1 cellular context compared by ENCODE assay signal in the genomic region with DNA sequence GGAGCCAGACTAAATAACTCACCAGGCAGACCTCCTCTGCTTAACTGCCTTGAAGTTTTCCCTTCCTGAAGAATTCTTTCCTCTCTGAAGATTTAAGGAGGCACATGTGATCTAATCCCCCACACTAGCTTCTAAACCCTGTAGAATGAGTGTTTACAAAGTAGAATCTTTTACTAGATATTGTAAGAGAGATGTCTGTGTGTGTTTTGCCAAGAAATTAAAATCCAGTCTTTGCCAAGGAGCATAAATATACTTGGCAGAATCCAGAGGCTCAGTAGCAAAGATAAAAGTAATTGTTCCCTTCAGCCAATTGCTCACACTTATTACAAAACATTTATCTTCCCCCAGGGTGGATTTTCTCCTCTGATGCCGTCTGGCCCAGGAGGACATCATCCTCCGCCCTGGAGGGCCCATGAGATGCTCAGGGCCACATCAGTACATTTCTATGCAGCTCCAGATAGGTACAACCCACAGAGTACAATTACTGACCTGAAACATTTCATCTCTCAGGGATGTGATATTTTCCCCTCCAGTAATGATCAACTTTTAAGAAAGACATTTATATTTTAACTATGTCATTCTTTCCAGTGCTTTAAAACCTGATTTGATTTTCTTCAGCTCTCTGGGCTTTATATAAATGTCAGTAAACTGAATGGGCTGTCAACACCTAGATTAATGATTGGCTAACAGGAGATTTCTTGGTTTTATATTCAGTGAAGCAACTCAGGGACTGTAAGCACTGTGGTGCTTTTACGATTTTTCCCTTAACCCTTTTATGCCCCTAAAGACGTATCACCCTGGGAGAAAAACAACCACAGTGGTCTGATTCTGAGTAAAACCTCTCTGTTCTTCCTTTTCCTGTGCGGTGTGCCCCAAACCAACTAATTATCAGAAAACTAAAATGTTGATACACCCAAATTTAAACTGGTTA.
TF ChIP-seq lines count a peak whose summit lies in the region.

No MANE protein-coding gene starts in this region.

TF ChIP-seq in HEK293, 187 proteins besides CTCF, POLR2A, EP300 and RAD21 (continued from another document and continues in another):
- TF ChIP-seq, protein P1, sequence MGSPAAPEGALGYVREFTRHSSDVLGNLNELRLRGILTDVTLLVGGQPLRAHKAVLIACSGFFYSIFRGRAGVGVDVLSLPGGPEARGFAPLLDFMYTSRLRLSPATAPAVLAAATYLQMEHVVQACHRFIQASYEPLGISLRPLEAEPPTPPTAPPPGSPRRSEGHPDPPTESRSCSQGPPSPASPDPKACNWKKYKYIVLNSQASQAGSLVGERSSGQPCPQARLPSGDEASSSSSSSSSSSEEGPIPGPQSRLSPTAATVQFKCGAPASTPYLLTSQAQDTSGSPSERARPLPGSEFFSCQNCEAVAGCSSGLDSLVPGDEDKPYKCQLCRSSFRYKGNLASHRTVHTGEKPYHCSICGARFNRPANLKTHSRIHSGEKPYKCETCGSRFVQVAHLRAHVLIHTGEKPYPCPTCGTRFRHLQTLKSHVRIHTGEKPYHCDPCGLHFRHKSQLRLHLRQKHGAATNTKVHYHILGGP (tag by site-specific recombination; IDR thresholded peaks at IDR 0.05) = no peak
- TF ChIP-seq, protein P2, sequence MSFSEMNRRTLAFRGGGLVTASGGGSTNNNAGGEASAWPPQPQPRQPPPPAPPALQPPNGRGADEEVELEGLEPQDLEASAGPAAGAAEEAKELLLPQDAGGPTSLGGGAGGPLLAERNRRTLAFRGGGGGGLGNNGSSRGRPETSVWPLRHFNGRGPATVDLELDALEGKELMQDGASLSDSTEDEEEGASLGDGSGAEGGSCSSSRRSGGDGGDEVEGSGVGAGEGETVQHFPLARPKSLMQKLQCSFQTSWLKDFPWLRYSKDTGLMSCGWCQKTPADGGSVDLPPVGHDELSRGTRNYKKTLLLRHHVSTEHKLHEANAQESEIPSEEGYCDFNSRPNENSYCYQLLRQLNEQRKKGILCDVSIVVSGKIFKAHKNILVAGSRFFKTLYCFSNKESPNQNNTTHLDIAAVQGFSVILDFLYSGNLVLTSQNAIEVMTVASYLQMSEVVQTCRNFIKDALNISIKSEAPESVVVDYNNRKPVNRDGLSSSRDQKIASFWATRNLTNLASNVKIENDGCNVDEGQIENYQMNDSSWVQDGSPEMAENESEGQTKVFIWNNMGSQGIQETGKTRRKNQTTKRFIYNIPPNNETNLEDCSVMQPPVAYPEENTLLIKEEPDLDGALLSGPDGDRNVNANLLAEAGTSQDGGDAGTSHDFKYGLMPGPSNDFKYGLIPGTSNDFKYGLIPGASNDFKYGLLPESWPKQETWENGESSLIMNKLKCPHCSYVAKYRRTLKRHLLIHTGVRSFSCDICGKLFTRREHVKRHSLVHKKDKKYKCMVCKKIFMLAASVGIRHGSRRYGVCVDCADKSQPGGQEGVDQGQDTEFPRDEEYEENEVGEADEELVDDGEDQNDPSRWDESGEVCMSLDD (tag by site-specific recombination; IDR thresholded peaks at IDR 0.05) = no peak
- TF ChIP-seq GFI1B (tag by site-specific recombination; IDR thresholded peaks at IDR 0.05) = peak; percentile 93
- TF ChIP-seq, protein P3, sequence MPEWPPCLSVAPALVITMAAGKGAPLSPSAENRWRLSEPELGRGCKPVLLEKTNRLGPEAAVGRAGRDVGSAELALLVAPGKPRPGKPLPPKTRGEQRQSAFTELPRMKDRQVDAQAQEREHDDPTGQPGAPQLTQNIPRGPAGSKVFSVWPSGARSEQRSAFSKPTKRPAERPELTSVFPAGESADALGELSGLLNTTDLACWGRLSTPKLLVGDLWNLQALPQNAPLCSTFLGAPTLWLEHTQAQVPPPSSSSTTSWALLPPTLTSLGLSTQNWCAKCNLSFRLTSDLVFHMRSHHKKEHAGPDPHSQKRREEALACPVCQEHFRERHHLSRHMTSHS (tag by site-specific recombination; IDR thresholded peaks at IDR 0.05) = peak; percentile 54; the same call in 1 of the 2 replicates
- no peak for TF ChIP-seq KLF9 (tag by site-specific recombination; IDR thresholded peaks at IDR 0.05; ENCODE audit: low read depth)
- TF ChIP-seq ZSCAN16 (tag by site-specific recombination; IDR thresholded peaks at IDR 0.05) = no peak
- TF ChIP-seq ZNF114 (tag by site-specific recombination; IDR thresholded peaks at IDR 0.05) = no peak
- no peak for TF ChIP-seq ZBTB21 (tag by site-specific recombination; IDR thresholded peaks at IDR 0.05)
- TF ChIP-seq, protein P4, sequence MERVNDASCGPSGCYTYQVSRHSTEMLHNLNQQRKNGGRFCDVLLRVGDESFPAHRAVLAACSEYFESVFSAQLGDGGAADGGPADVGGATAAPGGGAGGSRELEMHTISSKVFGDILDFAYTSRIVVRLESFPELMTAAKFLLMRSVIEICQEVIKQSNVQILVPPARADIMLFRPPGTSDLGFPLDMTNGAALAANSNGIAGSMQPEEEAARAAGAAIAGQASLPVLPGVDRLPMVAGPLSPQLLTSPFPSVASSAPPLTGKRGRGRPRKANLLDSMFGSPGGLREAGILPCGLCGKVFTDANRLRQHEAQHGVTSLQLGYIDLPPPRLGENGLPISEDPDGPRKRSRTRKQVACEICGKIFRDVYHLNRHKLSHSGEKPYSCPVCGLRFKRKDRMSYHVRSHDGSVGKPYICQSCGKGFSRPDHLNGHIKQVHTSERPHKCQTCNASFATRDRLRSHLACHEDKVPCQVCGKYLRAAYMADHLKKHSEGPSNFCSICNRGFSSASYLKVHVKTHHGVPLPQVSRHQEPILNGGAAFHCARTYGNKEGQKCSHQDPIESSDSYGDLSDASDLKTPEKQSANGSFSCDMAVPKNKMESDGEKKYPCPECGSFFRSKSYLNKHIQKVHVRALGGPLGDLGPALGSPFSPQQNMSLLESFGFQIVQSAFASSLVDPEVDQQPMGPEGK (tag by site-specific recombination; IDR thresholded peaks at IDR 0.05) = no peak
- TF ChIP-seq ZXDB (tag by site-specific recombination; IDR thresholded peaks at IDR 0.05) = peak; percentile 39; the same call in 1 of the 2 replicates
- TF ChIP-seq, protein P5, sequence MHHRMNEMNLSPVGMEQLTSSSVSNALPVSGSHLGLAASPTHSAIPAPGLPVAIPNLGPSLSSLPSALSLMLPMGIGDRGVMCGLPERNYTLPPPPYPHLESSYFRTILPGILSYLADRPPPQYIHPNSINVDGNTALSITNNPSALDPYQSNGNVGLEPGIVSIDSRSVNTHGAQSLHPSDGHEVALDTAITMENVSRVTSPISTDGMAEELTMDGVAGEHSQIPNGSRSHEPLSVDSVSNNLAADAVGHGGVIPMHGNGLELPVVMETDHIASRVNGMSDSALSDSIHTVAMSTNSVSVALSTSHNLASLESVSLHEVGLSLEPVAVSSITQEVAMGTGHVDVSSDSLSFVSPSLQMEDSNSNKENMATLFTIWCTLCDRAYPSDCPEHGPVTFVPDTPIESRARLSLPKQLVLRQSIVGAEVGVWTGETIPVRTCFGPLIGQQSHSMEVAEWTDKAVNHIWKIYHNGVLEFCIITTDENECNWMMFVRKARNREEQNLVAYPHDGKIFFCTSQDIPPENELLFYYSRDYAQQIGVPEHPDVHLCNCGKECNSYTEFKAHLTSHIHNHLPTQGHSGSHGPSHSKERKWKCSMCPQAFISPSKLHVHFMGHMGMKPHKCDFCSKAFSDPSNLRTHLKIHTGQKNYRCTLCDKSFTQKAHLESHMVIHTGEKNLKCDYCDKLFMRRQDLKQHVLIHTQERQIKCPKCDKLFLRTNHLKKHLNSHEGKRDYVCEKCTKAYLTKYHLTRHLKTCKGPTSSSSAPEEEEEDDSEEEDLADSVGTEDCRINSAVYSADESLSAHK (tag by site-specific recombination; IDR thresholded peaks at IDR 0.05) = peak; percentile 71
- TF ChIP-seq ZNF521 (tag by site-specific recombination; IDR thresholded peaks at IDR 0.05) = no peak
- no peak for TF ChIP-seq YY1 (tag by site-specific recombination; IDR thresholded peaks at IDR 0.05)
- TF ChIP-seq ZNF621 (tag by site-specific recombination; IDR thresholded peaks at IDR 0.05) = no peak
- no peak for TF ChIP-seq SALL2 (tag by site-specific recombination; IDR thresholded peaks at IDR 0.05; ENCODE audit: borderline replicate concordance)
- TF ChIP-seq, protein P6, sequence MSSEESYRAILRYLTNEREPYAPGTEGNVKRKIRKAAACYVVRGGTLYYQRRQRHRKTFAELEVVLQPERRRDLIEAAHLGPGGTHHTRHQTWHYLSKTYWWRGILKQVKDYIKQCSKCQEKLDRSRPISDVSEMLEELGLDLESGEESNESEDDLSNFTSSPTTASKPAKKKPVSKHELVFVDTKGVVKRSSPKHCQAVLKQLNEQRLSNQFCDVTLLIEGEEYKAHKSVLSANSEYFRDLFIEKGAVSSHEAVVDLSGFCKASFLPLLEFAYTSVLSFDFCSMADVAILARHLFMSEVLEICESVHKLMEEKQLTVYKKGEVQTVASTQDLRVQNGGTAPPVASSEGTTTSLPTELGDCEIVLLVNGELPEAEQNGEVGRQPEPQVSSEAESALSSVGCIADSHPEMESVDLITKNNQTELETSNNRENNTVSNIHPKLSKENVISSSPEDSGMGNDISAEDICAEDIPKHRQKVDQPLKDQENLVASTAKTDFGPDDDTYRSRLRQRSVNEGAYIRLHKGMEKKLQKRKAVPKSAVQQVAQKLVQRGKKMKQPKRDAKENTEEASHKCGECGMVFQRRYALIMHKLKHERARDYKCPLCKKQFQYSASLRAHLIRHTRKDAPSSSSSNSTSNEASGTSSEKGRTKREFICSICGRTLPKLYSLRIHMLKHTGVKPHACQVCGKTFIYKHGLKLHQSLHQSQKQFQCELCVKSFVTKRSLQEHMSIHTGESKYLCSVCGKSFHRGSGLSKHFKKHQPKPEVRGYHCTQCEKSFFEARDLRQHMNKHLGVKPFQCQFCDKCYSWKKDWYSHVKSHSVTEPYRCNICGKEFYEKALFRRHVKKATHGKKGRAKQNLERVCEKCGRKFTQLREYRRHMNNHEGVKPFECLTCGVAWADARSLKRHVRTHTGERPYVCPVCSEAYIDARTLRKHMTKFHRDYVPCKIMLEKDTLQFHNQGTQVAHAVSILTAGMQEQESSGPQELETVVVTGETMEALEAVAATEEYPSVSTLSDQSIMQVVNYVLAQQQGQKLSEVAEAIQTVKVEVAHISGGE (tag by site-specific recombination; conservative IDR thresholded peaks at IDR 0.05; ENCODE audit: low read depth) = no peak
- no peak for TF ChIP-seq ZNF239 (tag by site-specific recombination; IDR thresholded peaks at IDR 0.05)
- no peak for TF ChIP-seq ZNF423 (tag by site-specific recombination; IDR thresholded peaks at IDR 0.05)
- TF ChIP-seq, protein P7, sequence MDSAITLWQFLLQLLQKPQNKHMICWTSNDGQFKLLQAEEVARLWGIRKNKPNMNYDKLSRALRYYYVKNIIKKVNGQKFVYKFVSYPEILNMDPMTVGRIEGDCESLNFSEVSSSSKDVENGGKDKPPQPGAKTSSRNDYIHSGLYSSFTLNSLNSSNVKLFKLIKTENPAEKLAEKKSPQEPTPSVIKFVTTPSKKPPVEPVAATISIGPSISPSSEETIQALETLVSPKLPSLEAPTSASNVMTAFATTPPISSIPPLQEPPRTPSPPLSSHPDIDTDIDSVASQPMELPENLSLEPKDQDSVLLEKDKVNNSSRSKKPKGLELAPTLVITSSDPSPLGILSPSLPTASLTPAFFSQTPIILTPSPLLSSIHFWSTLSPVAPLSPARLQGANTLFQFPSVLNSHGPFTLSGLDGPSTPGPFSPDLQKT (IDR thresholded peaks at IDR 0.05; ENCODE audit: borderline replicate concordance, low read depth, low read length) = no peak
- TF ChIP-seq ZNF843 (tag by site-specific recombination; IDR thresholded peaks at IDR 0.05) = peak; percentile 77
- no peak for TF ChIP-seq ZNF132 (tag by site-specific recombination; IDR thresholded peaks at IDR 0.05; ENCODE audit: borderline replicate concordance)
- no peak for TF ChIP-seq ZNF560 (tag by site-specific recombination; IDR thresholded peaks at IDR 0.05; ENCODE audit: borderline replicate concordance)
- TF ChIP-seq ZNF175 (tag by site-specific recombination; IDR thresholded peaks at IDR 0.05) = no peak
- TF ChIP-seq ZNF302 (tag by site-specific recombination; IDR thresholded peaks at IDR 0.05; ENCODE audit: low read depth) = no peak
- TF ChIP-seq ZNF529 (tag by site-specific recombination; IDR thresholded peaks at IDR 0.05; ENCODE audit: insufficient replicate concordance) = no peak
- TF ChIP-seq IKZF3 (tag by site-specific recombination; IDR thresholded peaks at IDR 0.05) = 0 out of 2 replicates have a peak, but pooled peaks have one; percentile 38
- TF ChIP-seq, protein P8, sequence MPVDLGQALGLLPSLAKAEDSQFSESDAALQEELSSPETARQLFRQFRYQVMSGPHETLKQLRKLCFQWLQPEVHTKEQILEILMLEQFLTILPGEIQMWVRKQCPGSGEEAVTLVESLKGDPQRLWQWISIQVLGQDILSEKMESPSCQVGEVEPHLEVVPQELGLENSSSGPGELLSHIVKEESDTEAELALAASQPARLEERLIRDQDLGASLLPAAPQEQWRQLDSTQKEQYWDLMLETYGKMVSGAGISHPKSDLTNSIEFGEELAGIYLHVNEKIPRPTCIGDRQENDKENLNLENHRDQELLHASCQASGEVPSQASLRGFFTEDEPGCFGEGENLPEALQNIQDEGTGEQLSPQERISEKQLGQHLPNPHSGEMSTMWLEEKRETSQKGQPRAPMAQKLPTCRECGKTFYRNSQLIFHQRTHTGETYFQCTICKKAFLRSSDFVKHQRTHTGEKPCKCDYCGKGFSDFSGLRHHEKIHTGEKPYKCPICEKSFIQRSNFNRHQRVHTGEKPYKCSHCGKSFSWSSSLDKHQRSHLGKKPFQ (tag by site-specific recombination; IDR thresholded peaks at IDR 0.05) = no peak; the same call in 1 of the 2 replicates
- no peak; the same call in 1 of the 2 replicates for TF ChIP-seq ZSCAN30 (tag by site-specific recombination; IDR thresholded peaks at IDR 0.05)
- TF ChIP-seq WT1 (tag by site-specific recombination; IDR thresholded peaks at IDR 0.05) = no peak
- TF ChIP-seq ZNF549 (tag by site-specific recombination; IDR thresholded peaks at IDR 0.05) = no peak
- TF ChIP-seq BCL11A (tag by site-specific recombination; IDR thresholded peaks at IDR 0.05; ENCODE audit: low read depth) = no peak
- TF ChIP-seq ZNF391 (tag by site-specific recombination; IDR thresholded peaks at IDR 0.05; ENCODE audit: borderline replicate concordance, low read depth) = no peak
- no peak for TF ChIP-seq ZNF174 (tag by site-specific recombination; IDR thresholded peaks at IDR 0.05)
- TF ChIP-seq, protein P9, sequence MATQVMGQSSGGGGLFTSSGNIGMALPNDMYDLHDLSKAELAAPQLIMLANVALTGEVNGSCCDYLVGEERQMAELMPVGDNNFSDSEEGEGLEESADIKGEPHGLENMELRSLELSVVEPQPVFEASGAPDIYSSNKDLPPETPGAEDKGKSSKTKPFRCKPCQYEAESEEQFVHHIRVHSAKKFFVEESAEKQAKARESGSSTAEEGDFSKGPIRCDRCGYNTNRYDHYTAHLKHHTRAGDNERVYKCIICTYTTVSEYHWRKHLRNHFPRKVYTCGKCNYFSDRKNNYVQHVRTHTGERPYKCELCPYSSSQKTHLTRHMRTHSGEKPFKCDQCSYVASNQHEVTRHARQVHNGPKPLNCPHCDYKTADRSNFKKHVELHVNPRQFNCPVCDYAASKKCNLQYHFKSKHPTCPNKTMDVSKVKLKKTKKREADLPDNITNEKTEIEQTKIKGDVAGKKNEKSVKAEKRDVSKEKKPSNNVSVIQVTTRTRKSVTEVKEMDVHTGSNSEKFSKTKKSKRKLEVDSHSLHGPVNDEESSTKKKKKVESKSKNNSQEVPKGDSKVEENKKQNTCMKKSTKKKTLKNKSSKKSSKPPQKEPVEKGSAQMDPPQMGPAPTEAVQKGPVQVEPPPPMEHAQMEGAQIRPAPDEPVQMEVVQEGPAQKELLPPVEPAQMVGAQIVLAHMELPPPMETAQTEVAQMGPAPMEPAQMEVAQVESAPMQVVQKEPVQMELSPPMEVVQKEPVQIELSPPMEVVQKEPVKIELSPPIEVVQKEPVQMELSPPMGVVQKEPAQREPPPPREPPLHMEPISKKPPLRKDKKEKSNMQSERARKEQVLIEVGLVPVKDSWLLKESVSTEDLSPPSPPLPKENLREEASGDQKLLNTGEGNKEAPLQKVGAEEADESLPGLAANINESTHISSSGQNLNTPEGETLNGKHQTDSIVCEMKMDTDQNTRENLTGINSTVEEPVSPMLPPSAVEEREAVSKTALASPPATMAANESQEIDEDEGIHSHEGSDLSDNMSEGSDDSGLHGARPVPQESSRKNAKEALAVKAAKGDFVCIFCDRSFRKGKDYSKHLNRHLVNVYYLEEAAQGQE (tag by site-specific recombination; IDR thresholded peaks at IDR 0.05) = no peak
